In genomic region chr16:7443966-7444365, GRCh38 we compare ENCODE assay signal across 27 cellular contexts.
"Had no signal": no experiment of that assay in that cellular context is flagged by ENCODE, and none has a peak within 500 bp of the region (broad histone marks: within the 10 kb centered on the region; RNA-seq: fewer than 3 reads in every experiment).

No MANE protein-coding gene starts in this region.

- DNase-seq: heart right ventricle; islet precursor cell; left ventricle myocardium inferior; midbrain; mucosa of descending colon; naive thymus-derived CD8-positive, alpha-beta T cell; nephron progenitor cell; occipital lobe; right lobe of liver; stimulated activated CD4-positive, alpha-beta T cell treated with anti-CD3 and anti-CD28 coated beads, Interleukin-1b, Interleukin-23, amount 100 ng/mL, for 48 hours; stimulated activated CD4-positive, alpha-beta T cell treated with anti-CD3 and anti-CD28 coated beads, Interleukin-2, amount 100 ng/mL, for 48 hours; stimulated activated CD4-positive, alpha-beta T cell treated with anti-CD3 and anti-CD28 coated beads, Interleukin-4, amount 100 ng/mL, for 4 hours; stimulated activated CD8-positive, alpha-beta memory T cell treated with anti-CD3 and anti-CD28 coated beads, Interleukin-4, amount 100 ng/mL, for 48 hours; stimulated activated naive CD4-positive, alpha-beta T cell treated with Interleukin-2 at 50 U/mL for 16 hours; stimulated activated naive CD8-positive, alpha-beta T cell treated with anti-CD3 and anti-CD28 coated beads, Interleukin-15, amount 100 ng/mL, for 72 hours; substantia nigra; upper lobe of right lung had no signal

- H3K4me2 ChIP-seq: hepatocyte, neural progenitor cell, smooth muscle cell had no signal

- H3K4me3 ChIP-seq: heart right ventricle, hepatocyte, left ventricle myocardium inferior, lung, mucosa of descending colon, neural progenitor cell, right atrium auricular region, right lobe of liver, smooth muscle cell, tibial nerve, upper lobe of right lung had no signal

- ATAC-seq: mucosa of descending colon; naive thymus-derived CD8-positive, alpha-beta T cell; right lobe of liver; stimulated activated memory B cell treated with anti-CD40 and anti-IgM and Interleukin-4, amounts not matched to agents 10 μg/mL and 1 μg/mL and 100 μg/mL, for 72 hours; stimulated activated naive CD8-positive, alpha-beta T cell treated with anti-CD3 and anti-CD28 coated beads, Interleukin-15, amount 100 ng/mL, for 72 hours; upper lobe of right lung had no signal

- H3K27me3 ChIP-seq: heart right ventricle, hepatocyte, neural progenitor cell, neutrophil, right atrium auricular region, right lobe of liver, tibial nerve, upper lobe of right lung had no signal

- H3K4me1 Mint-ChIP-seq: naive thymus-derived CD8-positive, alpha-beta T cell; stimulated activated memory B cell treated with anti-CD40 and anti-IgM and Interleukin-4, amounts not matched to agents 10 μg/mL and 1 μg/mL and 100 μg/mL, for 72 hours; stimulated activated naive CD8-positive, alpha-beta T cell treated with anti-CD3 and anti-CD28 coated beads, Interleukin-15, amount 100 ng/mL, for 72 hours had no signal

- H3K9ac ChIP-seq: neural progenitor cell, parathyroid adenoma had no signal

- H3K27me3 Mint-ChIP-seq: naive thymus-derived CD8-positive, alpha-beta T cell; stimulated activated memory B cell treated with anti-CD40 and anti-IgM and Interleukin-4, amounts not matched to agents 10 μg/mL and 1 μg/mL and 100 μg/mL, for 72 hours; stimulated activated naive CD8-positive, alpha-beta T cell treated with anti-CD3 and anti-CD28 coated beads, Interleukin-15, amount 100 ng/mL, for 72 hours had no signal

- H3K9me3 ChIP-seq: heart right ventricle, left ventricle myocardium inferior, mucosa of descending colon, neutrophil, right atrium auricular region, right lobe of liver, tibial nerve, upper lobe of right lung had no signal

- H3K36me3 Mint-ChIP-seq: naive thymus-derived CD8-positive, alpha-beta T cell; stimulated activated memory B cell treated with anti-CD40 and anti-IgM and Interleukin-4, amounts not matched to agents 10 μg/mL and 1 μg/mL and 100 μg/mL, for 72 hours had no signal

- H3K79me2 ChIP-seq: hepatocyte, parathyroid adenoma had no signal

- H3K27ac Mint-ChIP-seq: naive thymus-derived CD8-positive, alpha-beta T cell; nephron progenitor cell; neural progenitor cell; stimulated activated memory B cell treated with anti-CD40 and anti-IgM and Interleukin-4, amounts not matched to agents 10 μg/mL and 1 μg/mL and 100 μg/mL, for 72 hours; stimulated activated naive CD8-positive, alpha-beta T cell treated with anti-CD3 and anti-CD28 coated beads, Interleukin-15, amount 100 ng/mL, for 72 hours had no signal

- H3K36me3 ChIP-seq: heart right ventricle, left ventricle myocardium inferior, neural progenitor cell, neutrophil, right atrium auricular region, right lobe of liver, tibial nerve, upper lobe of right lung had no signal

- H2AFZ ChIP-seq: hepatocyte, neural progenitor cell, parathyroid adenoma had no signal

- H3K4me3 Mint-ChIP-seq: naive thymus-derived CD8-positive, alpha-beta T cell; nephron progenitor cell; neural progenitor cell; stimulated activated memory B cell treated with anti-CD40 and anti-IgM and Interleukin-4, amounts not matched to agents 10 μg/mL and 1 μg/mL and 100 μg/mL, for 72 hours; stimulated activated naive CD8-positive, alpha-beta T cell treated with anti-CD3 and anti-CD28 coated beads, Interleukin-15, amount 100 ng/mL, for 72 hours had no signal

- H3K4me1 ChIP-seq: parathyroid adenoma, right atrium auricular region, right lobe of liver, tibial nerve, upper lobe of right lung had no signal

- H3K27ac ChIP-seq: heart right ventricle, hepatocyte, left ventricle myocardium inferior, neural progenitor cell, neutrophil, parathyroid adenoma, right atrium auricular region, right lobe of liver, tibial nerve, upper lobe of right lung had no signal

- FAIRE-seq: urothelium cell line had no signal
